ENCODE assay signal across 28 cellular contexts in the genomic region with DNA sequence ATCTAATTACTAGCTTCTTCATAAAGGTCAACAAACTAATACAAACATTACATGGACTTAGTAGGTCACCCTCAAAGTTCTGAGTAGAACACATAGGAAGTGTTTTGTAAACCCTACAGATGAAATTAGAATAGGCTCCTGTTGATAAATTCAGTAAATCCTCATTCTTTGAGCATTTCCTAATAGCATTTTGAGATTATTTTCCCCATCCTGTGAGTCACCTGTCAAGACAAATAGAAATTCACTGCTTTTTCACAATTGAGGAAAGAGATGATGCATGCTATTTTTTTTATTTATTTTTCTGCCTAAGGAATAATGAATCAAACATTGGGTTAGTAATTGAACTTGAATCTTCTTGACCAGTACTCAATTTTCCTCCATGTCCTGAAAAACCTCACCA.
"Had no signal": no experiment of that assay in that cellular context is flagged by ENCODE, and none has a peak within 500 bp of the region (broad histone marks: within the 10 kb centered on the region; RNA-seq: fewer than 3 reads in every experiment).

No MANE protein-coding gene starts in this region.

- H3K4me2 ChIP-seq: neural progenitor cell had no signal

- H3K4me3 ChIP-seq: neural progenitor cell, ovary, psoas muscle, right lobe of liver, sigmoid colon, stomach, thoracic aorta, thyroid gland, tibial nerve, upper lobe of left lung, vagina had no signal

- DNase-seq: occipital lobe; ovary; posterior cingulate gyrus; psoas muscle; right cardiac atrium; right lobe of liver; sigmoid colon; small intestine; stimulated activated CD4-positive, alpha-beta T cell treated with anti-CD3 and anti-CD28 coated beads, Interleukin-15, amount 100 ng/mL, for 24 hours; stimulated activated CD4-positive, alpha-beta T cell treated with anti-CD3 and anti-CD28 coated beads, Interleukin-2, amount 100 ng/mL, for 24 hours; stimulated activated CD4-positive, alpha-beta T cell treated with anti-CD3 and anti-CD28 coated beads, Interleukin-2, amount 100 ng/mL, for 48 hours; stimulated activated CD4-positive, alpha-beta T cell treated with anti-CD3 and anti-CD28 coated beads, Interleukin-4, amount 100 ng/mL, for 24 hours; stimulated activated naive B cell treated with anti-CD40 and anti-IgM and Interleukin-4, amounts not matched to agents 10 μg/mL and 1 μg/mL and 100 μg/mL, for 72 hours; stimulated activated naive CD4-positive, alpha-beta T cell treated with Interleukin-2 at 50 U/mL for 16 hours; stomach; thyroid gland; trophoblast cell; upper lobe of left lung had no signal

- H3K4me1 ChIP-seq: parathyroid adenoma, psoas muscle, right lobe of liver, sigmoid colon, stomach, thyroid gland, tibial nerve, upper lobe of left lung, vagina had no signal

- H3K9me3 ChIP-seq: ovary, psoas muscle, right lobe of liver, stomach, thoracic aorta, thyroid gland, tibial nerve, upper lobe of left lung, vagina had no signal

- H3K9me3 Mint-ChIP-seq: nephron, neural progenitor cell had no signal

- FAIRE-seq: small intestine, urothelium cell line had no signal

- H3K79me2 ChIP-seq: parathyroid adenoma had no signal

- H3K4me1 Mint-ChIP-seq: nephron; neural progenitor cell; stimulated activated effector memory CD8-positive, alpha-beta T cell treated with anti-CD3 and anti-CD28 coated beads, Interleukin-12 subunit alpha, Interleukin-12 subunit beta, amount 100 ng/mL, for 72 hours; stimulated activated naive B cell treated with anti-CD40 and anti-IgM and Interleukin-4, amounts not matched to agents 10 μg/mL and 1 μg/mL and 100 μg/mL, for 72 hours had no signal

- H3K27ac Mint-ChIP-seq: nephron; neural progenitor cell; progenitor cell of endocrine pancreas; stimulated activated effector memory CD8-positive, alpha-beta T cell treated with anti-CD3 and anti-CD28 coated beads, Interleukin-12 subunit alpha, Interleukin-12 subunit beta, amount 100 ng/mL, for 72 hours; stimulated activated naive B cell treated with anti-CD40 and anti-IgM and Interleukin-4, amounts not matched to agents 10 μg/mL and 1 μg/mL and 100 μg/mL, for 72 hours; stimulated activated naive CD8-positive, alpha-beta T cell treated with anti-CD3 and anti-CD28 coated beads, Interleukin-15, Interleukin-2, amounts not matched to agents 100 ng/mL and 50 ng/mL, for 24 hours had no signal

- H3K9ac ChIP-seq: neural progenitor cell, parathyroid adenoma had no signal

- H3K27me3 Mint-ChIP-seq: progenitor cell of endocrine pancreas; stimulated activated naive B cell treated with anti-CD40 and anti-IgM and Interleukin-4, amounts not matched to agents 10 μg/mL and 1 μg/mL and 100 μg/mL, for 72 hours; stimulated activated naive CD8-positive, alpha-beta T cell treated with anti-CD3 and anti-CD28 coated beads, Interleukin-15, Interleukin-2, amounts not matched to agents 100 ng/mL and 50 ng/mL, for 24 hours had no signal

- H3K36me3 ChIP-seq: neural progenitor cell, ovary, right lobe of liver, sigmoid colon, stomach, thoracic aorta, thyroid gland, tibial nerve, upper lobe of left lung, vagina had no signal

- H3K27ac ChIP-seq: neural progenitor cell, ovary, parathyroid adenoma, psoas muscle, right lobe of liver, sigmoid colon, stomach, thoracic aorta, thyroid gland, tibial nerve, upper lobe of left lung, vagina had no signal

- H3K4me3 Mint-ChIP-seq: nephron; neural progenitor cell; stimulated activated effector memory CD8-positive, alpha-beta T cell treated with anti-CD3 and anti-CD28 coated beads, Interleukin-12 subunit alpha, Interleukin-12 subunit beta, amount 100 ng/mL, for 72 hours; stimulated activated naive B cell treated with anti-CD40 and anti-IgM and Interleukin-4, amounts not matched to agents 10 μg/mL and 1 μg/mL and 100 μg/mL, for 72 hours; stimulated activated naive CD8-positive, alpha-beta T cell treated with anti-CD3 and anti-CD28 coated beads, Interleukin-15, Interleukin-2, amounts not matched to agents 100 ng/mL and 50 ng/mL, for 24 hours had no signal

- H2AFZ ChIP-seq: neural progenitor cell, parathyroid adenoma had no signal

- H3K27me3 ChIP-seq: neural progenitor cell, ovary, right lobe of liver, sigmoid colon, stomach, thyroid gland, tibial nerve, upper lobe of left lung, vagina had no signal

- ATAC-seq: psoas muscle; right cardiac atrium; right lobe of liver; stimulated activated effector memory CD8-positive, alpha-beta T cell treated with anti-CD3 and anti-CD28 coated beads, Interleukin-12 subunit alpha, Interleukin-12 subunit beta, amount 100 ng/mL, for 72 hours; stimulated activated naive B cell treated with anti-CD40 and anti-IgM and Interleukin-4, amounts not matched to agents 10 μg/mL and 1 μg/mL and 100 μg/mL, for 72 hours had no signal

- H3K36me3 Mint-ChIP-seq: neural progenitor cell; stimulated activated effector memory CD8-positive, alpha-beta T cell treated with anti-CD3 and anti-CD28 coated beads, Interleukin-12 subunit alpha, Interleukin-12 subunit beta, amount 100 ng/mL, for 72 hours; stimulated activated naive B cell treated with anti-CD40 and anti-IgM and Interleukin-4, amounts not matched to agents 10 μg/mL and 1 μg/mL and 100 μg/mL, for 72 hours had no signal
